ENCODE assay signal across 11 cellular contexts in genomic region chr5:74017786-74018211, GRCh38.
DNase-seq lines count a peak whose midpoint lies in the region; ATAC-seq, FAIRE-seq and TF ChIP-seq lines count a peak whose summit lies in the region.
"Had no signal": no experiment of that assay in that cellular context is flagged by ENCODE, and none has a peak within 500 bp of the region (broad histone marks: within the 10 kb centered on the region; RNA-seq: fewer than 3 reads in every experiment).

No MANE protein-coding gene starts in this region.

- POLR2A ChIA-PET in HepG2 (lab: Yijun Ruan, JAX): no interaction called here

- H3K4me1 ChIP-seq in left lung (peaks cover 0 to 5% of the 10 kb centered on the region in 2 donors), HepG2 (ENCODE audit: insufficient read depth, low read length) (no peaks in the 10 kb centered on the region)

- TF ChIP-seq POLR2A in HepG2 (IDR thresholded peaks at IDR 0.05; ENCODE audit: insufficient read depth in 1 of 2, low read depth in 2 of 2, low read length in 2 of 2): no peak

- H3K9ac ChIP-seq in HepG2 (ENCODE audit: insufficient read depth, low read depth, low read length): no peak overlapping the region

- no peak overlapping the region for H2AFZ ChIP-seq in HepG2 (ENCODE audit: low read length)

- CTCF ChIA-PET in HepG2 (lab: Yijun Ruan, JAX; ENCODE audit: low intra/inter-chr PET ratio, low total read pairs): no interaction called here

- H3K9me3 ChIP-seq in left lung (no peaks in the 10 kb centered on the region), HepG2 (ENCODE audit: low read length) (no peaks in the 10 kb centered on the region)

- H3K79me2 ChIP-seq in HepG2 (ENCODE audit: insufficient read depth, low read length): no peaks in the 10 kb centered on the region

- FAIRE-seq in HepG2 (lab: Jason Lieb, UNC): no peak
- FAIRE-seq: endometrium had no signal

- WGBS in HepG2 (ENCODE audit: low lambda C conversion rate): 11% methylated on average over 3 of the region's 3 CpGs

- H3K27ac ChIP-seq in left lung: no peak overlapping the region
- H3K27ac ChIP-seq in HepG2 (ENCODE audit: extremely low read length, insufficient read depth, low read length): no peak overlapping the region

- H3K36me3 ChIP-seq in left lung (no peaks in the 10 kb centered on the region), HepG2 (replicated peaks in 1 of 2; ENCODE audit: control insufficient read depth in 1 of 2, insufficient read depth in 2 of 2, low read length in 2 of 2) (no peaks in the 10 kb centered on the region)

- intact Hi-C loops in left lung (cut with DNase I) (no loop called here), HepG2 (cut with micrococcal nuclease; ENCODE audit: unreplicated experiment) (no loop called here)

- no peak for TF ChIP-seq RAD21 in HepG2 (CRISPR knock-in tag; IDR thresholded peaks at IDR 0.05)

- TF ChIP-seq EP300 in HepG2 (IDR thresholded peaks at IDR 0.05; ENCODE audit: low read depth in 2 of 2, low read length in 2 of 2) (no peak), HepG2 (CRISPR knock-in tag; IDR thresholded peaks at IDR 0.05; ENCODE audit: borderline replicate concordance) (no peak)

- in situ Hi-C loops in astrocyte of the cerebellum (cut with HindIII; ENCODE audit: low sequenced_read_pairs) (no loop called here), HepG2 (cut with HindIII; ENCODE audit: extremely low pct_ligation_motif_present, low pct_unique_long_range_greater_than_20kb) (no loop called here)

- no peaks in the 10 kb centered on the region for H4K20me1 ChIP-seq in HepG2 (ENCODE audit: insufficient read depth, low read length)

- TF ChIP-seq CTCF in astrocyte of the cerebellum (IDR thresholded peaks at IDR 0.05; ENCODE audit: low read depth, low read length, missing control alignments) (no peak), left lung (IDR thresholded peaks at IDR 0.05) (no peak), HepG2 (CRISPR knock-in tag; IDR thresholded peaks at IDR 0.05) (no peak)

- no TSS peak for BruUV-seq in HepG2 (replicated peaks; lab: Mats Ljungman, UMichigan)

- DNase-seq in DMS153 treated with DMSO at 0.1 percent for 48 hours (lab: John Stamatoyannopoulos, UW; ENCODE audit: unreplicated experiment): peak; percentile 49
- peak; percentile 77 for DNase-seq in NCI-H146 (lab: John Stamatoyannopoulos, UW)
- peak; percentile 35 for DNase-seq in astrocyte of the cerebellum (ENCODE audit: low read depth)
- no peak for DNase-seq in left lung
- DNase-seq in ecto neural progenitor cell (ENCODE audit: low spot score): no peak
- DNase-seq in HepG2 (ENCODE audit: low spot score): no peak
- DNase-seq: activated CD4-positive, alpha-beta T cell treated with anti-CD3 and anti-CD28 coated beads, Interleukin-2, amount 50 U/mL, for 1 hour; natural killer cell had no signal

- H3K27me3 ChIP-seq in left lung (no peaks in the 10 kb centered on the region), HepG2 (ENCODE audit: control insufficient read depth in 1 of 2, insufficient read depth in 2 of 2, low read length in 2 of 2) (peaks cover 0 to 3% of the 10 kb centered on the region in 2 experiments; a peak in 1 of 5 replicates)

- H3K4me3 ChIP-seq in astrocyte of the cerebellum (ENCODE audit: low read depth, low read length) (no peak overlapping the region), left lung (no peak overlapping the region), HepG2 (replicated peaks in 1 of 3; ENCODE audit: insufficient read depth in 1 of 3, low read depth in 2 of 3, low read length in 3 of 3) (no peak overlapping the region)

- ATAC-seq in left lung (peak; percentile 38), GM21737 (IDR thresholded peaks at IDR 0.05; ENCODE audit: unreplicated experiment) (no peak), GM18519 (IDR thresholded peaks at IDR 0.05; ENCODE audit: low FRiP score, unreplicated experiment) (no peak), HepG2 (no peak)
- ATAC-seq: natural killer cell had no signal

- H3K4me2 ChIP-seq in HepG2 (ENCODE audit: low read depth, low read length): no peak overlapping the region

TF ChIP-seq in HepG2, 621 proteins besides CTCF, POLR2A, EP300 and RAD21 (continues in another document):
- TF ChIP-seq PHF8 (CRISPR knock-in tag; IDR thresholded peaks at IDR 0.05) (no peak), JUND (CRISPR knock-in tag; IDR thresholded peaks at IDR 0.05) (no peak), MIXL1 (CRISPR knock-in tag; IDR thresholded peaks at IDR 0.05) (no peak), NFKB2 (CRISPR knock-in tag; IDR thresholded peaks at IDR 0.05; ENCODE audit: borderline replicate concordance) (no peak), ZMYM4 (CRISPR knock-in tag; IDR thresholded peaks at IDR 0.05) (no peak), ZNF75D (CRISPR knock-in tag; IDR thresholded peaks at IDR 0.05; ENCODE audit: borderline replicate concordance) (no peak), ZNF772 (CRISPR knock-in tag; IDR thresholded peaks at IDR 0.05) (no peak), KLF12 (CRISPR knock-in tag; IDR thresholded peaks at IDR 0.05; ENCODE audit: borderline replicate concordance) (no peak), RBFOX2 (IDR thresholded peaks at IDR 0.05; ENCODE audit: low read depth, low read length) (no peak), ZNF597 (CRISPR knock-in tag; IDR thresholded peaks at IDR 0.05) (no peak), ZNF550 (CRISPR knock-in tag; IDR thresholded peaks at IDR 0.05; ENCODE audit: borderline replicate concordance) (no peak), ZNF564 (CRISPR knock-in tag; IDR thresholded peaks at IDR 0.05) (no peak), ZNF576 (CRISPR knock-in tag; IDR thresholded peaks at IDR 0.05) (no peak), HHEX (CRISPR knock-in tag; IDR thresholded peaks at IDR 0.05) (no peak), ZNF124 (CRISPR knock-in tag; IDR thresholded peaks at IDR 0.05) (no peak), ZNF274 (CRISPR knock-in tag; IDR thresholded peaks at IDR 0.05) (no peak)
- TF ChIP-seq, protein P1, sequence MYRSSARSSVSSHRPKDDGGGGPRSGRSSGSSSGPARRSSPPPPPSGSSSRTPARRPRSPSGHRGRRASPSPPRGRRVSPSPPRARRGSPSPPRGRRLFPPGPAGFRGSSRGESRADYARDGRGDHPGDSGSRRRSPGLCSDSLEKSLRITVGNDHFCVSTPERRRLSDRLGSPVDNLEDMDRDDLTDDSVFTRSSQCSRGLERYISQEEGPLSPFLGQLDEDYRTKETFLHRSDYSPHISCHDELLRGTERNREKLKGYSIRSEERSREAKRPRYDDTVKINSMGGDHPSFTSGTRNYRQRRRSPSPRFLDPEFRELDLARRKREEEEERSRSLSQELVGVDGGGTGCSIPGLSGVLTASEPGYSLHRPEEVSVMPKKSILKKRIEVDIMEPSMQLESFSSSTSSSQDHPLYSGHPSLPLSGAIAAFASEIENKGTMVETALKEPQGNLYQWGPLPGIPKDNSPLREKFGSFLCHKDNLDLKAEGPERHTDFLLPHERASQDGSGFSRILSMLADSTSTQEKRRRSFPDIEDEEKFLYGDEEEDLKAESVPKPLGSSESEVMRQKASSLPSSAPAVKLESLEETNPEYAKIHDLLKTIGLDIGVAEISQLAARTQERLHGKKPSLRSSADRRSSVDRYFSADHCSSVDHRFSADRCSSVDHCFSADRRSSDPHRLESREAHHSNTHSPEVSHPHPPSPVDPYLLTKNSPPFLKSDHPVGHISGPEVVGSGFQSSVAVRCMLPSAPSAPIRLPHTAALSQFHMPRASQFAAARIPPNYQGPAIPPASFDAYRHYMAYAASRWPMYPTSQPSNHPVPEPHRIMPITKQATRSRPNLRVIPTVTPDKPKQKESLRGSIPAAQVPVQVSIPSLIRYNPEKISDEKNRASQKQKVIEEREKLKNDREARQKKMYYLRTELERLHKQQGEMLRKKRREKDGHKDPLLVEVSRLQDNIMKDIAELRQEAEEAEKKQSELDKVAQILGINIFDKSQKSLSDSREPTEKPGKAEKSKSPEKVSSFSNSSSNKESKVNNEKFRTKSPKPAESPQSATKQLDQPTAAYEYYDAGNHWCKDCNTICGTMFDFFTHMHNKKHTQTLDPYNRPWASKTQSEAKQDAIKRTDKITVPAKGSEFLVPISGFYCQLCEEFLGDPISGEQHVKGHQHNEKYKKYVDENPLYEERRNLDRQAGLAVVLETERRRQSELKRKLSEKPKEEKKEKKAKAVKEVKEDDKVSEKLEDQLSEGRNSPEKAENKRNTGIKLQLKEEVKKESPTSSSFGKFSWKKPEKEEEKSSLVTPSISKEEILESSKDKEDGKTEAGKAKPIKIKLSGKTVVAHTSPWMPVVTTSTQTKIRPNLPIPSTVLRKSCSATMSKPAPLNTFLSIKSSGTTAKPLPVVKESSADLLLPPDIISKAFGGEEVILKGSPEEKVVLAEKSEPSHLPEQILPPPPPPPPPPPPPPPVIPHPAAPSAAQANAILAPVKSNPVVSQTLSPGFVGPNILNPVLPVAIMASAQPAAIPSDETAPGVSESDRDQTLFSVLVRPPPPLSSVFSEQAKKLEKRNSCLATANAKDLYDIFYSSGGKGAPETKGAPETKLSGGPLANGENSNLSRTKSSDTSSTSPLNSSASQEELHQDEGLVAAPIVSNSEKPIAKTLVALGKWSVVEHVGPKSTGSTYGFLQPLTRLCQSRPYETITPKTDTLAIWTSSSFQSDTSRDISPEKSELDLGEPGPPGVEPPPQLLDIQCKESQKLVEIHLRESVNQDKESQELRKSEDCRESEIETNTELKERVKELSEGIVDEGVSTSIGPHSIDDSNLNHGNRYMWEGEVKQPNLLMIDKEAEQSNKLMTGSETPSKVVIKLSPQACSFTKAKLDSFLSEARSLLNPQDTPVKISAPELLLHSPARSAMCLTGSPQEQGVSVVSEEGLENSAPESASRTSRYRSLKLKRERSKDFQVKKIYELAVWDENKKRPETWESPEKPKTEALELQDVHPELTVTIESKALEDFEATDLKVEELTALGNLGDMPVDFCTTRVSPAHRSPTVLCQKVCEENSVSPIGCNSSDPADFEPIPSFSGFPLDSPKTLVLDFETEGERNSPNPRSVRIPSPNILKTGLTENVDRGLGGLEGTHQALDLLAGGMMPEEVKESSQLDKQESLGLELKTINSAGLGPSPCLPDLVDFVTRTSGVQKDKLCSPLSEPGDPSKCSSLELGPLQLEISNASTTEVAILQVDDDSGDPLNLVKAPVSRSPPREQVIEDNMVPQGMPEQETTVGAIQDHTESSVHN (CRISPR knock-in tag; IDR thresholded peaks at IDR 0.05): no peak

Comparison
In these comparisons a context has a peak if more than half of its experiments do, and no peak if none do; other contexts are left out.
1. DNase-seq: peak in DMS153 treated with DMSO at 0.1 percent for 48 hours (single experiment), NCI-H146 (single experiment) and astrocyte of the cerebellum (single experiment); none in left lung (0 of 2), ecto neural progenitor cell (single experiment) and HepG2 (single experiment).